In the genomic region with DNA sequence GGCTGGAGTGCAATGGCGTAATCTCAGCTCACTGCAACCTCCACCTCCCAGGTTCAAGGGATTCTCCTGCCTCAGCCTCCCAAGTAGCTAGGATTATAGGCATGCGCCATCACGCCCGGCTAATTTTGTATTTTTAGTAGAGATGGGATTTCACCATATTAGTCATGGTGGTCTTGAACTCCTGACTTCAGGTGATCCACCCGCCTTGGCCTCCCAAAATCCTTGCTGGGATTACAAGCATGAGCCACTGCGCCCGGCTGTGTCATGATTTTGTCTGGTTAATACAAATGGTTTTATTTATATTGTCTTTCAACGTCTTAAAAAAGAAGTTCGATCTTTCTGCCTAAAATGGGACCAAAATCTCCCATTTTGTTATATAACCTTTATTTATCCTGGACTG, we compare ENCODE assay signal across 2 cellular contexts. TPM values are rescaled to one million over a fixed set of nuclear protein-coding genes. Genes with fewer than 3 reads are reported as not detected.
"Had no signal": no experiment of that assay in that cellular context is flagged by ENCODE, and none has a peak within 500 bp of the region (broad histone marks: within the 10 kb centered on the region; RNA-seq: fewer than 3 reads in every experiment).

No MANE protein-coding gene starts in this region.

RNA-seq across cellular contexts. Expression of a gene that starts 19.2 kb away (rescaled TPM):
- total RNA-seq: foreskin keratinocyte had no signal
- polyA plus RNA-seq: keratinocyte had no signal
